In genomic region chr5:78002690-78003089, GRCh38 we compare ENCODE assay signal across 2 cellular contexts.
TF ChIP-seq lines count a peak whose summit lies in the region.

No MANE protein-coding gene starts in this region.

TF ChIP-seq in liver, 16 proteins besides CTCF, POLR2A, EP300 and RAD21:
- TF ChIP-seq REST (IDR thresholded peaks at IDR 0.05) = no peak
- no peak for TF ChIP-seq ZBTB33 (IDR thresholded peaks at IDR 0.05)
- peak; percentile 57 to 59 for TF ChIP-seq HNF4A (conservative IDR thresholded peaks at IDR 0.05)
- TF ChIP-seq HNF4G (IDR thresholded peaks at IDR 0.05) = peak; percentile 47
- no peak for TF ChIP-seq ATF3 (IDR thresholded peaks at IDR 0.05)

TF ChIP-seq in HepG2, 621 proteins besides CTCF, POLR2A, EP300 and RAD21:
- TF ChIP-seq ZNF512B (CRISPR knock-in tag; IDR thresholded peaks at IDR 0.05; ENCODE audit: borderline replicate concordance) (no peak), ZNF607 (CRISPR knock-in tag; IDR thresholded peaks at IDR 0.05; ENCODE audit: borderline replicate concordance) (no peak), ZNF878 (CRISPR knock-in tag; IDR thresholded peaks at IDR 0.05) (no peak), HNF4G (IDR thresholded peaks at IDR 0.05; ENCODE audit: borderline replicate concordance, low read depth, low read length) (no peak), HNF4G (CRISPR knock-in tag; IDR thresholded peaks at IDR 0.05; ENCODE audit: borderline replicate concordance, low read depth) (no peak), SMAD9 (CRISPR knock-in tag; IDR thresholded peaks at IDR 0.05) (no peak), NONO (IDR thresholded peaks at IDR 0.05) (no peak), NONO (CRISPR knock-in tag; conservative IDR thresholded peaks at IDR 0.05) (no peak), ZNF441 (CRISPR knock-in tag; IDR thresholded peaks at IDR 0.05; ENCODE audit: borderline replicate concordance) (no peak), ZNF614 (CRISPR knock-in tag; IDR thresholded peaks at IDR 0.05; ENCODE audit: borderline replicate concordance) (no peak), ZMYM2 (CRISPR knock-in tag; IDR thresholded peaks at IDR 0.05) (no peak), WIZ (CRISPR knock-in tag; IDR thresholded peaks at IDR 0.05) (no peak), SP4 (CRISPR knock-in tag; IDR thresholded peaks at IDR 0.05) (no peak)
